1 cellular context compared by ENCODE assay signal in the genomic region with DNA sequence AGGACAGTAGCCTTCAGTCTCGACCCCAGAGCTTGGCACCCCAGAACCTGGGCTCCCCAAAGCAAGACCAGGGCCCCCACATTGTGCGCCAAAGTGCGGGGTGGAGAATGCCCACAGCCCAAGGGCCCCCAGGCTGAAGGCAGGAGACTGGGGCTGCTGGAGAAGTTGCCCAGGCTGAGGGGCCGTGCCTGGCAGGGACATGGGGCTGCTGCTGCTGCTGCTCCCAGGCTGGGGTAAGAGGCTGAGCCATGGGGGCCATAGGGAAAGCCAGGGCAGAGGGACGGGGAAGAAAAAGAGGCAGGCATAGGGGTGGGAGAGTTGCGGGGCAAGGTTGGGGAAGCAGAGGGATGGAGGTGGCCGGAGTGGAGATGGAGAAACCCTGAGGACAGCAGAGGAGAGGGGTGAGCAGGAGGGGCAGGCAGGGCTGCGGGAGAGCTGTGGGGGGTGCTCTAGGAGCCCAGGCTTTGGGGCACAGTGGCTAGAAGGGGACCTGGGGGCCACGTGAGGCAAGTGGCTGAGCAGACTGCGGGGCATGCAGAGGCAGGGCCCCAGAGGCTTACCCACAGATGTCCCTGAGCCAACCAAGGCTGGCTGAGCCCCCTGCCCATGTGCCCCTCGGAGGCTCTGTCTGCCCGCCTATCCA.
TF ChIP-seq lines count a peak whose summit lies in the region.

No MANE protein-coding gene starts in this region.

TF ChIP-seq in H1, 55 proteins besides CTCF, POLR2A, EP300 and RAD21:
- TF ChIP-seq KDM1A (IDR thresholded peaks at IDR 0.05; ENCODE audit: borderline replicate concordance, low read length) (no peak), JUN (IDR thresholded peaks at IDR 0.05; ENCODE audit: low read depth, low read length) (no peak), ZNF274 (IDR thresholded peaks at IDR 0.05; ENCODE audit: borderline replicate concordance, extremely low read depth, low read length) (no peak), CHD2 (IDR thresholded peaks at IDR 0.05; ENCODE audit: low read length) (no peak), TCF12 (IDR thresholded peaks at IDR 0.05; ENCODE audit: low read depth, low read length) (no peak), GABPA (IDR thresholded peaks at IDR 0.05; ENCODE audit: borderline replicate concordance, insufficient read depth, low read length) (no peak), PHF8 (conservative IDR thresholded peaks at IDR 0.05; ENCODE audit: low read depth, low read length) (no peak)
